ENCODE assay signal across 15 cellular contexts in genomic region chr2:173130521-173131467, GRCh38. TPM values are rescaled to one million over a fixed set of nuclear protein-coding genes. Genes with fewer than 3 reads are reported as not detected.
DNase-seq lines count a peak whose midpoint lies in the region; ATAC-seq, FAIRE-seq and TF ChIP-seq lines count a peak whose summit lies in the region.
"Had no signal": no experiment of that assay in that cellular context is flagged by ENCODE, and none has a peak within 500 bp of the region (broad histone marks: within the 10 kb centered on the region; RNA-seq: fewer than 3 reads in every experiment).

No MANE protein-coding gene starts in this region.

- H3K27me3 Mint-ChIP-seq in activated T-helper 2 cell treated with anti-CD3 and anti-CD28 coated beads, Interferon-gamma antibody, Interleukin-2, Interleukin-4, amounts not matched to agents 10 μg/mL and 5 μg/mL and 100 μg/mL, durations not matched to agents 14 hours and 24 hours and 36 hours (ENCODE audit: low read depth), result peaks cover 5% of the 10 kb centered on the region
- H3K27me3 Mint-ChIP-seq in naive thymus-derived CD4-positive, alpha-beta T cell, result peaks cover 22 to 39% (median 36%) of the 10 kb centered on the region in 5 donors

- H3K9me3 Mint-ChIP-seq in activated T-helper 2 cell treated with anti-CD3 and anti-CD28 coated beads, Interferon-gamma antibody, Interleukin-2, Interleukin-4, amounts not matched to agents 10 μg/mL and 5 μg/mL and 100 μg/mL, durations not matched to agents 14 hours and 24 hours and 36 hours, result no peaks in the 10 kb centered on the region
- H3K9me3 Mint-ChIP-seq in naive thymus-derived CD4-positive, alpha-beta T cell, result peaks cover 0 to 3% (median 0%) of the 10 kb centered on the region in 11 donors
- H3K9me3 Mint-ChIP-seq: activated naive CD4-positive, alpha-beta T cell treated with anti-CD3 and anti-CD28 coated beads, Interleukin-2, amount 50 U/mL, for 24 hours had no signal

- no peak overlapping the region for H3K27ac ChIP-seq in naive thymus-derived CD4-positive, alpha-beta T cell (ENCODE audit: low read depth, low read length)
- H3K27ac ChIP-seq: lower lobe of right lung, neutrophil, SJSA1 had no signal

- intact Hi-C loops in activated T-helper 2 cell treated with anti-CD3 and anti-CD28 coated beads, Interferon-gamma antibody, Interleukin-2, Interleukin-4, amounts not matched to agents 10 μg/mL and 5 μg/mL and 100 μg/mL, durations not matched to agents 14 hours and 24 hours and 36 hours (cut with micrococcal nuclease), result loop anchor here (5.0 to 10.0 kb wide), 2 partner anchors 157 to 834 kb away; partner anchors contain the start of gene SP3
- intact Hi-C loops in naive thymus-derived CD4-positive, alpha-beta T cell (cut with micrococcal nuclease), result loop anchor here in 1 of 2 donors (10.0 kb wide), 1 partner anchor 224 kb away; the partner anchor contains the start of gene CDCA7

- POLR2A ChIA-PET in naive thymus-derived CD4-positive, alpha-beta T cell (lab: Charles Lee), result no interaction called here

- DNase-seq in GM12891 (ENCODE audit: insufficient read length, low spot score) (no peak), NCI-H146 (lab: John Stamatoyannopoulos, UW) (peak; percentile 5), MV-4-11 (lab: John Stamatoyannopoulos, UW) (no peak)
- DNase-seq in activated T-helper 2 cell treated with anti-CD3 and anti-CD28 coated beads, Interferon-gamma antibody, Interleukin-2, Interleukin-4, amounts not matched to agents 10 μg/mL and 5 μg/mL and 100 μg/mL, durations not matched to agents 14 hours and 24 hours and 36 hours (ENCODE audit: low spot score), result no peak
- DNase-seq in naive thymus-derived CD4-positive, alpha-beta T cell, result no peak
- DNase-seq in central memory CD4-positive, alpha-beta T cell, result no peak
- DNase-seq: lower lobe of right lung; MM.1S; NCI-H526 treated with DMSO at 0.1 percent for 48 hours; stimulated activated naive CD8-positive, alpha-beta T cell treated with anti-CD3 and anti-CD28 coated beads, Interleukin-15, amount 100 ng/mL, for 72 hours had no signal

- H3K4me3 Mint-ChIP-seq in activated T-helper 2 cell treated with anti-CD3 and anti-CD28 coated beads, Interferon-gamma antibody, Interleukin-2, Interleukin-4, amounts not matched to agents 10 μg/mL and 5 μg/mL and 100 μg/mL, durations not matched to agents 14 hours and 24 hours and 36 hours (ENCODE audit: low read depth), result no peak overlapping the region
- H3K4me3 Mint-ChIP-seq in naive thymus-derived CD4-positive, alpha-beta T cell, result no peak overlapping the region
- H3K4me3 Mint-ChIP-seq: activated naive CD4-positive, alpha-beta T cell treated with anti-CD3 and anti-CD28 coated beads, Interleukin-2, amount 50 U/mL, for 24 hours; stimulated activated naive CD8-positive, alpha-beta T cell treated with anti-CD3 and anti-CD28 coated beads, Interleukin-15, amount 100 ng/mL, for 72 hours had no signal

- peaks cover 61% of the 10 kb centered on the region for H3K4me1 Mint-ChIP-seq in activated T-helper 2 cell treated with anti-CD3 and anti-CD28 coated beads, Interferon-gamma antibody, Interleukin-2, Interleukin-4, amounts not matched to agents 10 μg/mL and 5 μg/mL and 100 μg/mL, durations not matched to agents 14 hours and 24 hours and 36 hours (ENCODE audit: low read depth)
- H3K4me1 Mint-ChIP-seq in naive thymus-derived CD4-positive, alpha-beta T cell, result peaks cover 0 to 38% (median 5%) of the 10 kb centered on the region in 7 donors
- H3K4me1 Mint-ChIP-seq: activated naive CD4-positive, alpha-beta T cell treated with anti-CD3 and anti-CD28 coated beads, Interleukin-2, amount 50 U/mL, for 24 hours had no signal

- peak; percentile 43 for FAIRE-seq in GM12891 (lab: Jason Lieb, UNC)

- H3K4me3 ChIP-seq in naive thymus-derived CD4-positive, alpha-beta T cell (ENCODE audit: low read length), result no peak overlapping the region
- H3K4me3 ChIP-seq: lower lobe of right lung, SJSA1 had no signal

- TF ChIP-seq POLR2A in GM12891 (IDR thresholded peaks at IDR 0.05; ENCODE audit: low read depth, low read length), result no peak

- no peaks in the 10 kb centered on the region for H3K27me3 ChIP-seq in naive thymus-derived CD4-positive, alpha-beta T cell (ENCODE audit: control insufficient read depth in 2 of 2, insufficient read depth in 2 of 2, low read length in 2 of 2)
- H3K27me3 ChIP-seq: neutrophil, SJSA1 had no signal

- CTCF ChIA-PET in naive thymus-derived CD4-positive, alpha-beta T cell (lab: Charles Lee), result no interaction called here

- peaks cover 9% of the 10 kb centered on the region for H3K36me3 Mint-ChIP-seq in activated T-helper 2 cell treated with anti-CD3 and anti-CD28 coated beads, Interferon-gamma antibody, Interleukin-2, Interleukin-4, amounts not matched to agents 10 μg/mL and 5 μg/mL and 100 μg/mL, durations not matched to agents 14 hours and 24 hours and 36 hours (ENCODE audit: low read depth)
- peaks cover 0 to 15% (median 0%) of the 10 kb centered on the region in 5 donors for H3K36me3 Mint-ChIP-seq in naive thymus-derived CD4-positive, alpha-beta T cell
- H3K36me3 Mint-ChIP-seq: activated naive CD4-positive, alpha-beta T cell treated with anti-CD3 and anti-CD28 coated beads, Interleukin-2, amount 50 U/mL, for 24 hours had no signal

- no peaks in the 10 kb centered on the region for H3K9me3 ChIP-seq in naive thymus-derived CD4-positive, alpha-beta T cell (ENCODE audit: control insufficient read depth in 2 of 3, low read length in 3 of 3)
- H3K9me3 ChIP-seq: lower lobe of right lung, neutrophil, SJSA1 had no signal

- peaks cover 0 to 3% of the 10 kb centered on the region in 2 donors for H3K4me1 ChIP-seq in naive thymus-derived CD4-positive, alpha-beta T cell (ENCODE audit: control insufficient read depth in 2 of 2, insufficient read depth in 2 of 2, low read length in 2 of 2)
- H3K4me1 ChIP-seq: lower lobe of right lung had no signal

- no peaks in the 10 kb centered on the region for H3K36me3 ChIP-seq in naive thymus-derived CD4-positive, alpha-beta T cell (ENCODE audit: control insufficient read depth in 2 of 3, insufficient read depth in 3 of 3, low read length in 3 of 3)
- H3K36me3 ChIP-seq: lower lobe of right lung, neutrophil had no signal

- ATAC-seq in naive thymus-derived CD4-positive, alpha-beta T cell, result peak; percentile 36
- no peak for ATAC-seq in HG03095 (IDR thresholded peaks at IDR 0.05; ENCODE audit: unreplicated experiment)
- ATAC-seq: HCT116; lower lobe of right lung; stimulated activated naive CD8-positive, alpha-beta T cell treated with anti-CD3 and anti-CD28 coated beads, Interleukin-15, amount 100 ng/mL, for 72 hours had no signal

- peak overlapping the region; percentile 92 for H3K27ac Mint-ChIP-seq in activated T-helper 2 cell treated with anti-CD3 and anti-CD28 coated beads, Interferon-gamma antibody, Interleukin-2, Interleukin-4, amounts not matched to agents 10 μg/mL and 5 μg/mL and 100 μg/mL, durations not matched to agents 14 hours and 24 hours and 36 hours
- no peak overlapping the region for H3K27ac Mint-ChIP-seq in naive thymus-derived CD4-positive, alpha-beta T cell
- H3K27ac Mint-ChIP-seq: activated naive CD4-positive, alpha-beta T cell treated with anti-CD3 and anti-CD28 coated beads, Interleukin-2, amount 50 U/mL, for 24 hours; stimulated activated naive CD8-positive, alpha-beta T cell treated with anti-CD3 and anti-CD28 coated beads, Interleukin-15, amount 100 ng/mL, for 72 hours had no signal

TF ChIP-seq in GM12891, 5 proteins besides CTCF, POLR2A, EP300 and RAD21:
- TF ChIP-seq PAX5 (IDR thresholded peaks at IDR 0.05; ENCODE audit: insufficient read depth, low read length, severe bottlenecking) (no peak), POLR2AphosphoS5 (IDR thresholded peaks at IDR 0.05; ENCODE audit: low read depth, low read length) (no peak), POU2F2 (IDR thresholded peaks at IDR 0.05; ENCODE audit: low read depth, low read length) (no peak), TAF1 (IDR thresholded peaks at IDR 0.05; ENCODE audit: low read depth, low read length) (no peak), SPI1 (IDR thresholded peaks at IDR 0.05; ENCODE audit: low read depth, low read length) (no peak)
TF ChIP-seq in GM12891: peak in this region for 0.

RNA-seq across cellular contexts. Expression of gene MAP3K20, which starts 55.1 kb away (rescaled TPM):
- 4.1 TPM for polyA plus RNA-seq in GM12891 (2012; ENCODE audit: low read depth, missing spikeins)
- 26.5 and 26.8 TPM in 2 replicates for total RNA-seq in activated T-helper 2 cell treated with anti-CD3 and anti-CD28 coated beads, Interferon-gamma antibody, Interleukin-2, Interleukin-4, amounts not matched to agents 10 μg/mL and 5 μg/mL and 100 μg/mL, durations not matched to agents 14 hours and 24 hours and 36 hours
- 10 to 100 TPM in 2 of 5 experiments, 1 to 10 TPM in 1, under 1 TPM in 2; 0.30 to 17.0 (median 2.6) TPM for total RNA-seq in naive thymus-derived CD4-positive, alpha-beta T cell
- polyA plus RNA-seq in naive thymus-derived CD4-positive, alpha-beta T cell, result under 1 TPM in 1 of 2 donors, not detected in 1; 0.18 TPM
